ENCODE assay signal across 8 cellular contexts in the genomic region with DNA sequence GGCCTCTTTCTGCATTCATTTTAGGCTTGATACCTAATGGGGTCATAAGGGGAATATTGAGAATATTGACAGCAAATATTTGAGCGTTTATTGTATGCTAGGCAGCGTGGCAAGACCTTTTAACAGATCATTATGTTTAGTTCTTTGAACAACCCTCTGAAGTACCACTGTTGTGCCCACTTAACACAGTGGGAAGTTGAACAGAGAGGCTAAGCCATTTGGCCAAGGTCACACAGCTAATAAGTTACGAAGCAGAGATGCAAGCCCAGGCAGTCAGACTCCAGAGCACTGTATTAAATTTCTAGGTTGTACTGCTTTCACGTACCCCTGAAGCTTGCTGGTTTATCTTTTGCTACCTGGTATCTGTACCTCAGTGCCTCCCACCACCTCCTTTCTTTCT. TPM values are rescaled to one million over a fixed set of nuclear protein-coding genes. Genes with fewer than 3 reads are reported as not detected.
DNase-seq lines count a peak whose midpoint lies in the region; FAIRE-seq and TF ChIP-seq lines count a peak whose summit lies in the region.

No MANE protein-coding gene starts in this region.

- H3K9ac ChIP-seq in keratinocyte (ENCODE audit: control insufficient read depth, extremely low read depth, insufficient read depth, low read length): peak overlapping the region; percentile 99
- H3K9ac ChIP-seq in stomach smooth muscle (ENCODE audit: low read length in 2 of 2): peak overlapping the region; percentile 91 to 96

- H3K27ac Mint-ChIP-seq in T-helper 1 cell treated with Interleukin-12 subunit alpha and Interleukin-12 subunit beta and Interleukin-4 antibody, amounts not matched to agents 30 μg/mL and 1 μg/mL, for 36 hours: peak overlapping the region; percentile 78
- peak overlapping the region; percentile 90 for H3K27ac Mint-ChIP-seq in activated naive CD8-positive, alpha-beta T cell

- no peaks in the 10 kb centered on the region for H3K27me3 Mint-ChIP-seq in T-helper 1 cell treated with Interleukin-12 subunit alpha and Interleukin-12 subunit beta and Interleukin-4 antibody, amounts not matched to agents 30 μg/mL and 1 μg/mL, for 36 hours (ENCODE audit: low read depth)
- H3K27me3 Mint-ChIP-seq in activated naive CD8-positive, alpha-beta T cell: no peaks in the 10 kb centered on the region

- no peaks in the 10 kb centered on the region for H3K9me3 Mint-ChIP-seq in T-helper 1 cell treated with Interleukin-12 subunit alpha and Interleukin-12 subunit beta and Interleukin-4 antibody, amounts not matched to agents 30 μg/mL and 1 μg/mL, for 36 hours
- H3K9me3 Mint-ChIP-seq in activated naive CD8-positive, alpha-beta T cell (ENCODE audit: low read depth): no peaks in the 10 kb centered on the region

- no peak for TF ChIP-seq CTCF in keratinocyte (optimal IDR thresholded peaks at IDR 0.05 in 1 of 3, IDR thresholded peaks at IDR 0.05 in 1 of 3, conservative IDR thresholded peaks at IDR 0.05 in 1 of 3; ENCODE audit: extremely low read depth in 1 of 3, insufficient read depth in 2 of 3, low read length in 3 of 3)

- H3K4me3 ChIP-seq in keratinocyte (ENCODE audit: control insufficient read depth in 2 of 3, extremely low read depth in 1 of 3, insufficient read depth in 2 of 3, low read depth in 1 of 3, low read length in 3 of 3) (peak overlapping the region; percentile 85 to 99 (median 93)), stomach smooth muscle (ENCODE audit: low read length in 2 of 2) (peak overlapping the region; percentile 73 to 97)

- H2AFZ ChIP-seq in keratinocyte (ENCODE audit: control insufficient read depth, low read length): no peak overlapping the region

- DNase-seq in T-helper 1 cell: no peak
- DNase-seq in keratinocyte (ENCODE audit: low read depth, low spot score): no peak
- no peak for DNase-seq in T-helper 9 cell
- no peak for DNase-seq in foreskin melanocyte
- DNase-seq in activated CD4-positive, alpha-beta T cell treated with anti-CD3 and anti-CD28 coated beads for 1 hour: no peak

- no peaks in the 10 kb centered on the region for H3K9me3 ChIP-seq in keratinocyte (ENCODE audit: control insufficient read depth, low read depth, low read length)
- H3K9me3 ChIP-seq in stomach smooth muscle (ENCODE audit: control insufficient read depth in 2 of 2, low read length in 2 of 2): no peaks in the 10 kb centered on the region

- H3K4me1 ChIP-seq in keratinocyte (ENCODE audit: control insufficient read depth, extremely low read depth, insufficient read depth, low read length): peaks cover 19% of the 10 kb centered on the region
- peaks cover 34% of the 10 kb centered on the region for H3K4me1 ChIP-seq in stomach smooth muscle (ENCODE audit: control insufficient read depth, insufficient read depth, low read length)

- peaks cover 53% of the 10 kb centered on the region for H3K4me1 Mint-ChIP-seq in T-helper 1 cell treated with Interleukin-12 subunit alpha and Interleukin-12 subunit beta and Interleukin-4 antibody, amounts not matched to agents 30 μg/mL and 1 μg/mL, for 36 hours (ENCODE audit: low read depth)
- H3K4me1 Mint-ChIP-seq in activated naive CD8-positive, alpha-beta T cell (ENCODE audit: low read depth): peaks cover 58% of the 10 kb centered on the region

- no peaks in the 10 kb centered on the region for H3K36me3 ChIP-seq in keratinocyte (ENCODE audit: control insufficient read depth in 2 of 2, extremely low read depth in 1 of 2, insufficient read depth in 2 of 2, low read length in 2 of 2)
- no peaks in the 10 kb centered on the region for H3K36me3 ChIP-seq in stomach smooth muscle (ENCODE audit: control insufficient read depth in 2 of 2, insufficient read depth in 2 of 2, low read length in 2 of 2)

- FAIRE-seq in keratinocyte (lab: Jason Lieb, UNC): no peak

- peak overlapping the region; percentile 96 for H3K4me3 Mint-ChIP-seq in T-helper 1 cell treated with Interleukin-12 subunit alpha and Interleukin-12 subunit beta and Interleukin-4 antibody, amounts not matched to agents 30 μg/mL and 1 μg/mL, for 36 hours
- peak overlapping the region; percentile 98 for H3K4me3 Mint-ChIP-seq in activated naive CD8-positive, alpha-beta T cell

- peaks cover 31% of the 10 kb centered on the region for H4K20me1 ChIP-seq in keratinocyte (ENCODE audit: control insufficient read depth, extremely low read depth, insufficient read depth, low read length)

- peaks cover 5% of the 10 kb centered on the region for H3K9me1 ChIP-seq in keratinocyte (ENCODE audit: control insufficient read depth, extremely low read depth, insufficient read depth, low read length)

- no peaks in the 10 kb centered on the region for H3K27me3 ChIP-seq in keratinocyte (ENCODE audit: control insufficient read depth, extremely low read depth, insufficient read depth, low read length)
- no peaks in the 10 kb centered on the region for H3K27me3 ChIP-seq in stomach smooth muscle (ENCODE audit: control insufficient read depth in 1 of 2, insufficient read depth in 2 of 2, low read length in 2 of 2)

- H3K4me2 ChIP-seq in keratinocyte (ENCODE audit: control insufficient read depth, extremely low read depth, insufficient read depth, low read depth, low read length): peak overlapping the region; percentile 96

- peaks cover 9% of the 10 kb centered on the region for H3K36me3 Mint-ChIP-seq in T-helper 1 cell treated with Interleukin-12 subunit alpha and Interleukin-12 subunit beta and Interleukin-4 antibody, amounts not matched to agents 30 μg/mL and 1 μg/mL, for 36 hours (ENCODE audit: low read depth)
- H3K36me3 Mint-ChIP-seq in activated naive CD8-positive, alpha-beta T cell: peaks cover 5% of the 10 kb centered on the region

- dilution Hi-C loops in keratinocyte (cut with MboI; ENCODE audit: extremely low pct_ligation_motif_present, low sequenced_read_pairs): no loop called here

- H3K27ac ChIP-seq in keratinocyte (ENCODE audit: control insufficient read depth, insufficient read depth, low read length): peak overlapping the region; percentile 97
- peak overlapping the region; percentile 95 for H3K27ac ChIP-seq in stomach smooth muscle (ENCODE audit: low read length)

- H3K79me2 ChIP-seq in keratinocyte (ENCODE audit: control insufficient read depth, insufficient read depth, low read length): peaks cover 60% of the 10 kb centered on the region

RNA-seq across cellular contexts. Expression of gene RAB7A, which starts 1.1 kb away (rescaled TPM):
- 358 to 416 TPM (median 364 TPM) in 3 replicates for polyA plus RNA-seq in keratinocyte
- polyA plus RNA-seq in keratinocyte (2011; ENCODE audit: low read depth): 1,127 TPM
- polyA plus RNA-seq in keratinocyte (2011; cell fraction: cytosol; rRNA removed): 365 and 582 TPM in 2 replicates
- 384 and 396 TPM in 2 replicates for polyA plus RNA-seq in keratinocyte (2011; cell fraction: nucleus; rRNA removed)
- polyA plus RNA-seq in keratinocyte (2012; ENCODE audit: low replicate concordance): 255 and 352 TPM in 2 replicates
- 220 to 415 TPM (median 235 TPM) in 3 replicates for polyA minus RNA-seq in keratinocyte
- 156 TPM for polyA minus RNA-seq in keratinocyte (2011; cell fraction: cytosol; rRNA and poly(A)+ RNA removed)
- 87.3 and 180 TPM in 2 replicates for polyA minus RNA-seq in keratinocyte (2011; cell fraction: nucleus; rRNA and poly(A)+ RNA removed)
